In genomic region chr3:186012137-186012536, GRCh38 we compare ENCODE assay signal across 26 cellular contexts.
DNase-seq lines count a peak whose midpoint lies in the region; ATAC-seq, FAIRE-seq and TF ChIP-seq lines count a peak whose summit lies in the region.
"Had no signal": no experiment of that assay in that cellular context is flagged by ENCODE, and none has a peak within 500 bp of the region (broad histone marks: within the 10 kb centered on the region; RNA-seq: fewer than 3 reads in every experiment).

No MANE protein-coding gene starts in this region.

- H3K36me3 ChIP-seq in HepG2 (replicated peaks in 1 of 2; ENCODE audit: control insufficient read depth in 1 of 2, insufficient read depth in 2 of 2, low read length in 2 of 2) (no peaks in the 10 kb centered on the region), right lobe of liver (no peaks in the 10 kb centered on the region), small intestine (ENCODE audit: control insufficient read depth in 2 of 2, insufficient read depth in 2 of 2, low read length in 2 of 2) (no peaks in the 10 kb centered on the region)

- no peak for TF ChIP-seq RAD21 in HepG2 (CRISPR knock-in tag; IDR thresholded peaks at IDR 0.05)

- no peak for TF ChIP-seq EP300 in HepG2 (IDR thresholded peaks at IDR 0.05; ENCODE audit: low read depth in 2 of 2, low read length in 2 of 2)
- TF ChIP-seq EP300 in HepG2 (CRISPR knock-in tag; IDR thresholded peaks at IDR 0.05; ENCODE audit: borderline replicate concordance), result no peak

- 25% methylated on average over 4 of the region's 4 CpGs for WGBS in HepG2 (ENCODE audit: low lambda C conversion rate)
- WGBS in right lobe of liver (ENCODE audit: insufficient coverage, low coverage, low lambda C conversion rate, missing lambda C conversion rate), result 51% methylated on average over 4 of the region's 4 CpGs
- 42 to 74% (median 65%) methylated on average over 4 of the region's 4 CpGs for WGBS in small intestine, 3 donors

- DNase-seq in HepG2 (ENCODE audit: low spot score) (peak; percentile 57), right lobe of liver (no peak), epithelial cell of proximal tubule (ENCODE audit: low read depth) (no peak), small intestine (peak; percentile 47), DMS 273 (lab: John Stamatoyannopoulos, UW; ENCODE audit: unreplicated experiment) (no peak)
- DNase-seq in stimulated activated naive CD8-positive, alpha-beta T cell treated with anti-CD3 and anti-CD28 coated beads, Interleukin-15, Interleukin-2, amounts not matched to agents 100 U/mL and 50 U/mL, for 24 hours, result no peak
- DNase-seq: AML-193; Calu3; CD4-positive, alpha-beta T cell; CD8-positive, alpha-beta T cell; DMS 273 treated with DMSO at 0.1 percent for 48 hours; DMS153; DMS53; DMS79; DND-41; EL; GDM1 had no signal

- in situ Hi-C loops in HepG2 (cut with HindIII; ENCODE audit: extremely low pct_ligation_motif_present, low pct_unique_long_range_greater_than_20kb), result no loop called here

- H3K4me3 ChIP-seq in HepG2 (replicated peaks in 1 of 3; ENCODE audit: insufficient read depth in 1 of 3, low read depth in 2 of 3, low read length in 3 of 3) (no peak overlapping the region), right lobe of liver (no peak overlapping the region), epithelial cell of proximal tubule (ENCODE audit: low read depth, low read length) (no peak overlapping the region), small intestine (ENCODE audit: low read depth in 1 of 2, low read length in 2 of 2) (no peak overlapping the region)
- H3K4me3 ChIP-seq: A549; BLaER1 treated with 17β-estradiol and CSF1 and Interleukin-3, amounts not matched to agents 10 nM and 100 nM; GM12878 had no signal

- H3K4me2 ChIP-seq in HepG2 (ENCODE audit: low read depth, low read length), result peak overlapping the region; percentile 3; the same call in 1 of the 2 replicates
- H3K4me2 ChIP-seq: A549; BLaER1 treated with 17β-estradiol and CSF1 and Interleukin-3, amounts not matched to agents 10 nM and 100 nM had no signal

- FAIRE-seq in HepG2 (lab: Jason Lieb, UNC), result peak; percentile 80
- FAIRE-seq in small intestine (lab: Jason Lieb, UNC), result no peak
- FAIRE-seq: A549, D721Med, GM12878, GM12892, GM18507 had no signal

- CTCF ChIA-PET in HepG2 (lab: Yijun Ruan, JAX; ENCODE audit: low intra/inter-chr PET ratio, low total read pairs), result no interaction called here

- no peaks in the 10 kb centered on the region for H3K79me2 ChIP-seq in HepG2 (ENCODE audit: insufficient read depth, low read length)

- H3K27ac ChIP-seq in HepG2 (ENCODE audit: extremely low read length, insufficient read depth, low read length) (no peak overlapping the region), right lobe of liver (no peak overlapping the region), small intestine (ENCODE audit: low read depth in 1 of 2, low read length in 1 of 2) (no peak overlapping the region)
- H3K27ac ChIP-seq: 22Rv1; A549; BLaER1 treated with 17β-estradiol and CSF1 and Interleukin-3, amounts not matched to agents 10 nM and 100 nM; C4-2B had no signal

- BruUV-seq in HepG2 (replicated peaks; lab: Mats Ljungman, UMichigan), result no TSS peak

- intact Hi-C loops in HepG2 (cut with micrococcal nuclease; ENCODE audit: unreplicated experiment) (no loop called here), right lobe of liver (cut with DNase I) (no loop called here)

- peaks cover 0 to 2% of the 10 kb centered on the region in 2 experiments; a peak in 3 of 5 replicates for H3K27me3 ChIP-seq in HepG2 (ENCODE audit: control insufficient read depth in 1 of 2, insufficient read depth in 2 of 2, low read length in 2 of 2)
- H3K27me3 ChIP-seq in right lobe of liver, result no peaks in the 10 kb centered on the region
- peaks cover 0 to 2% of the 10 kb centered on the region in 2 donors for H3K27me3 ChIP-seq in small intestine (ENCODE audit: control insufficient read depth in 2 of 2, insufficient read depth in 2 of 2, low read length in 2 of 2)
- H3K27me3 ChIP-seq: BLaER1 treated with 17β-estradiol and CSF1 and Interleukin-3, amounts not matched to agents 10 nM and 100 nM had no signal

- POLR2A ChIA-PET in HepG2 (lab: Yijun Ruan, JAX), result no interaction called here

- ATAC-seq in HepG2 (peak; percentile 89), right lobe of liver (no peak)
- ATAC-seq in stimulated activated naive CD8-positive, alpha-beta T cell treated with anti-CD3 and anti-CD28 coated beads, Interleukin-15, Interleukin-2, amounts not matched to agents 100 U/mL and 50 U/mL, for 24 hours, result no peak
- ATAC-seq: A549; CD8-positive, alpha-beta T cell; GM12878 had no signal

- H2AFZ ChIP-seq in HepG2 (ENCODE audit: low read length), result no peak overlapping the region

- H3K9me3 ChIP-seq in HepG2 (ENCODE audit: low read length), result no peaks in the 10 kb centered on the region
- H3K9me3 ChIP-seq in right lobe of liver, result peaks cover 0 to 3% (median 0%) of the 10 kb centered on the region in 4 donors
- no peaks in the 10 kb centered on the region for H3K9me3 ChIP-seq in small intestine (ENCODE audit: control insufficient read depth, low read depth)
- H3K9me3 ChIP-seq: A549, Caco-2 had no signal

- no peaks in the 10 kb centered on the region for H4K20me1 ChIP-seq in HepG2 (ENCODE audit: insufficient read depth, low read length)
- H4K20me1 ChIP-seq: BLaER1 treated with 17β-estradiol and CSF1 and Interleukin-3, amounts not matched to agents 10 nM and 100 nM had no signal

- H3K9ac ChIP-seq in HepG2 (ENCODE audit: insufficient read depth, low read depth, low read length), result no peak overlapping the region
- H3K9ac ChIP-seq: BLaER1 treated with 17β-estradiol and CSF1 and Interleukin-3, amounts not matched to agents 10 nM and 100 nM had no signal

- peak; percentile 44 for TF ChIP-seq CTCF in HepG2 (CRISPR knock-in tag; IDR thresholded peaks at IDR 0.05)
- TF ChIP-seq CTCF in right lobe of liver (IDR thresholded peaks at IDR 0.05), result no peak
- TF ChIP-seq CTCF in epithelial cell of proximal tubule (conservative IDR thresholded peaks at IDR 0.05; ENCODE audit: low read depth, low read length), result peak; percentile 17

- no peak for TF ChIP-seq POLR2A in HepG2 (IDR thresholded peaks at IDR 0.05; ENCODE audit: insufficient read depth in 1 of 2, low read depth in 2 of 2, low read length in 2 of 2)
- TF ChIP-seq POLR2A in right lobe of liver (IDR thresholded peaks at IDR 0.05), result no peak

- peaks cover 13% of the 10 kb centered on the region; the same call in 1 of the 2 replicates for H3K4me1 ChIP-seq in HepG2 (ENCODE audit: insufficient read depth, low read length)
- no peaks in the 10 kb centered on the region for H3K4me1 ChIP-seq in right lobe of liver
- H3K4me1 ChIP-seq in small intestine (ENCODE audit: control insufficient read depth in 2 of 2, insufficient read depth in 1 of 2, low read depth in 1 of 2, low read length in 1 of 2), result no peaks in the 10 kb centered on the region
- H3K4me1 ChIP-seq: A549; BLaER1 treated with 17β-estradiol and CSF1 and Interleukin-3, amounts not matched to agents 10 nM and 100 nM; Caco-2 had no signal

TF ChIP-seq in HepG2, 621 proteins besides CTCF, POLR2A, EP300 and RAD21 (continues in another document):
- TF ChIP-seq NBN (conservative IDR thresholded peaks at IDR 0.05) (no peak), SPEN (CRISPR knock-in tag; IDR thresholded peaks at IDR 0.05; ENCODE audit: low read depth) (no peak), FOXP4 (CRISPR knock-in tag; IDR thresholded peaks at IDR 0.05) (0 out of 2 replicates have a peak, but pooled peaks have one; percentile 25), SOX5 (CRISPR knock-in tag; IDR thresholded peaks at IDR 0.05; ENCODE audit: borderline replicate concordance) (peak; percentile 47; the same call in 1 of the 2 replicates), HNF4A (CRISPR knock-in tag; IDR thresholded peaks at IDR 0.05) (peak; percentile 87), NCOR1 (IDR thresholded peaks at IDR 0.05; ENCODE audit: borderline replicate concordance, low read length) (peak; percentile 34; the same call in 1 of the 2 replicates), SMC3 (IDR thresholded peaks at IDR 0.05; ENCODE audit: low read length) (peak; percentile 18; the same call in 1 of the 2 replicates), RARA (CRISPR knock-in tag; IDR thresholded peaks at IDR 0.05) (peak; percentile 51), SNAI1 (CRISPR knock-in tag; IDR thresholded peaks at IDR 0.05; ENCODE audit: borderline replicate concordance) (no peak), SKI (IDR thresholded peaks at IDR 0.05; ENCODE audit: partially characterized antibody) (peak; percentile 74), ZMAT5 (CRISPR knock-in tag; IDR thresholded peaks at IDR 0.05; ENCODE audit: borderline replicate concordance, low read depth) (no peak)

Comparison
In these comparisons a context has a peak if more than half of its experiments do, and no peak if none do; other contexts are left out.
1. DNase-seq: peak in HepG2 (single experiment) and small intestine (single experiment); none in right lobe of liver (0 of 3), epithelial cell of proximal tubule (single experiment), DMS 273 (single experiment) and stimulated activated naive CD8-positive, alpha-beta T cell treated with anti-CD3 and anti-CD28 coated beads, Interleukin-15, Interleukin-2, amounts not matched to agents 100 U/mL and 50 U/mL, for 24 hours (single experiment).
2. CTCF ChIP-seq: peak in HepG2 (single experiment) and epithelial cell of proximal tubule (single experiment); none in right lobe of liver (0 of 4).